Comparison of ENCODE assay signal across 1 cellular context in the genomic region with DNA sequence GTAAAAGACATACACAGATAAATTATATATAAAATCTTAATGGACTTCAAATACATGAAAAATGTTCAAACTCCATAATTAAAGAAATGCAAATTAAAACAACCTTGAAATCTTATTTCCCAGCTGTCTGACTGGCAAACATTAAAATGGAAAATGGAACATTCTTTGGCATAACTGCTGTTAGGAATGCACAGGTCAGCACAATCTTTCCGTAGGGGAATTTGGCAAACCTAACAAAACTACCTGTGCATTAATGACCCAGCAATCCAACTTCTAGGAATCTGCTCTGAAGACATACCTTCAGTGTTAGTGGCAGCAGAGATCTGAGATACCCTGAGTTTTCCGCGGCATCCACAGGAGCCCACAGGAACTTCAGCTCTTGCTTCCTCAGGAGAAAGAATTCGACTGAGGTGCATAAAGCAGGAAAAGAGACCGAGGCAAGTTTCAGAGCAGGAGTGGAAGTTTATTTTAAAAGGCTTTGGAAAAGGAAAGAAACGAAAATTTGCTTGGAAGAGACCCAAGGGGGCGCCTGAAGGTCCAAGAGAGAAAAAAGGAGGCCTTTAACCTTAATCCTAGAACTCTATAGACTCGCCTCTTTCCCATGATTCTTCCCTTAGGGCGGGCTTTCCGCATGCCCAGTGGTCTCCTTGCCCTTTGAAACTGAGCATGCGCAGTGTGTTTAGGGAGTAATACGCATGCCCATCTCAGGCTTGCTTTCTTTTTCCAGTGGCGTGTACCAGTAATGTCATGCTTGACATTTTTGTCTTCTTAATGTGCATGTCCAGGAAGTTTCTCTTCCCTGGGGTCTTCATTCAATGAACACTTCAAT.
TF ChIP-seq lines count a peak whose summit lies in the region.

No MANE protein-coding gene starts in this region.

TF ChIP-seq in K562, 482 proteins besides CTCF, POLR2A, EP300 and RAD21 (continued from another document):
- TF ChIP-seq, protein P1, sequence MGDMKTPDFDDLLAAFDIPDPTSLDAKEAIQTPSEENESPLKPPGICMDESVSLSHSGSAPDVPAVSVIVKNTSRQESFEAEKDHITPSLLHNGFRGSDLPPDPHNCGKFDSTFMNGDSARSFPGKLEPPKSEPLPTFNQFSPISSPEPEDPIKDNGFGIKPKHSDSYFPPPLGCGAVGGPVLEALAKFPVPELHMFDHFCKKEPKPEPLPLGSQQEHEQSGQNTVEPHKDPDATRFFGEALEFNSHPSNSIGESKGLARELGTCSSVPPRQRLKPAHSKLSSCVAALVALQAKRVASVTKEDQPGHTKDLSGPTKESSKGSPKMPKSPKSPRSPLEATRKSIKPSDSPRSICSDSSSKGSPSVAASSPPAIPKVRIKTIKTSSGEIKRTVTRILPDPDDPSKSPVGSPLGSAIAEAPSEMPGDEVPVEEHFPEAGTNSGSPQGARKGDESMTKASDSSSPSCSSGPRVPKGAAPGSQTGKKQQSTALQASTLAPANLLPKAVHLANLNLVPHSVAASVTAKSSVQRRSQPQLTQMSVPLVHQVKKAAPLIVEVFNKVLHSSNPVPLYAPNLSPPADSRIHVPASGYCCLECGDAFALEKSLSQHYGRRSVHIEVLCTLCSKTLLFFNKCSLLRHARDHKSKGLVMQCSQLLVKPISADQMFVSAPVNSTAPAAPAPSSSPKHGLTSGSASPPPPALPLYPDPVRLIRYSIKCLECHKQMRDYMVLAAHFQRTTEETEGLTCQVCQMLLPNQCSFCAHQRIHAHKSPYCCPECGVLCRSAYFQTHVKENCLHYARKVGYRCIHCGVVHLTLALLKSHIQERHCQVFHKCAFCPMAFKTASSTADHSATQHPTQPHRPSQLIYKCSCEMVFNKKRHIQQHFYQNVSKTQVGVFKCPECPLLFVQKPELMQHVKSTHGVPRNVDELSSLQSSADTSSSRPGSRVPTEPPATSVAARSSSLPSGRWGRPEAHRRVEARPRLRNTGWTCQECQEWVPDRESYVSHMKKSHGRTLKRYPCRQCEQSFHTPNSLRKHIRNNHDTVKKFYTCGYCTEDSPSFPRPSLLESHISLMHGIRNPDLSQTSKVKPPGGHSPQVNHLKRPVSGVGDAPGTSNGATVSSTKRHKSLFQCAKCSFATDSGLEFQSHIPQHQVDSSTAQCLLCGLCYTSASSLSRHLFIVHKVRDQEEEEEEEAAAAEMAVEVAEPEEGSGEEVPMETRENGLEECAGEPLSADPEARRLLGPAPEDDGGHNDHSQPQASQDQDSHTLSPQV (IDR thresholded peaks at IDR 0.05) = 0 out of 2 replicates have a peak, but pooled peaks have one; percentile 43
- TF ChIP-seq TEAD4 (IDR thresholded peaks at IDR 0.05; ENCODE audit: low read length) = 0 out of 2 replicates have a peak, but pooled peaks have one; percentile 10
- TF ChIP-seq TEAD4 (CRISPR knock-in tag; IDR thresholded peaks at IDR 0.05; ENCODE audit: borderline replicate concordance) = no peak
- TF ChIP-seq, protein P2, sequence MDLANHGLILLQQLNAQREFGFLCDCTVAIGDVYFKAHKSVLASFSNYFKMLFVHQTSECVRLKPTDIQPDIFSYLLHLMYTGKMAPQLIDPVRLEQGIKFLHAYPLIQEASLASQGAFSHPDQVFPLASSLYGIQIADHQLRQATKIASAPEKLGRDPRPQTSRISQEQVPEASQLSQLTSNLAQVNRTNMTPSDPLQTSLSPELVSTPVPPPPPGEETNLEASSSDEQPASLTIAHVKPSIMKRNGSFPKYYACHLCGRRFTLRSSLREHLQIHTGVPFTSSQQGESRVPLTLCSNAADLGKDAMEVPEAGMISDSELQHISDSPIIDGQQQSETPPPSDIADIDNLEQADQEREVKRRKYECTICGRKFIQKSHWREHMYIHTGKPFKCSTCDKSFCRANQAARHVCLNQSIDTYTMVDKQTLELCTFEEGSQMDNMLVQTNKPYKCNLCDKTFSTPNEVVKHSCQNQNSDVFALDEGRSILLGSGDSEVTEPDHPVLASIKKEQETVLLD (IDR thresholded peaks at IDR 0.05) = peak; percentile 83
- TF ChIP-seq, protein P3, sequence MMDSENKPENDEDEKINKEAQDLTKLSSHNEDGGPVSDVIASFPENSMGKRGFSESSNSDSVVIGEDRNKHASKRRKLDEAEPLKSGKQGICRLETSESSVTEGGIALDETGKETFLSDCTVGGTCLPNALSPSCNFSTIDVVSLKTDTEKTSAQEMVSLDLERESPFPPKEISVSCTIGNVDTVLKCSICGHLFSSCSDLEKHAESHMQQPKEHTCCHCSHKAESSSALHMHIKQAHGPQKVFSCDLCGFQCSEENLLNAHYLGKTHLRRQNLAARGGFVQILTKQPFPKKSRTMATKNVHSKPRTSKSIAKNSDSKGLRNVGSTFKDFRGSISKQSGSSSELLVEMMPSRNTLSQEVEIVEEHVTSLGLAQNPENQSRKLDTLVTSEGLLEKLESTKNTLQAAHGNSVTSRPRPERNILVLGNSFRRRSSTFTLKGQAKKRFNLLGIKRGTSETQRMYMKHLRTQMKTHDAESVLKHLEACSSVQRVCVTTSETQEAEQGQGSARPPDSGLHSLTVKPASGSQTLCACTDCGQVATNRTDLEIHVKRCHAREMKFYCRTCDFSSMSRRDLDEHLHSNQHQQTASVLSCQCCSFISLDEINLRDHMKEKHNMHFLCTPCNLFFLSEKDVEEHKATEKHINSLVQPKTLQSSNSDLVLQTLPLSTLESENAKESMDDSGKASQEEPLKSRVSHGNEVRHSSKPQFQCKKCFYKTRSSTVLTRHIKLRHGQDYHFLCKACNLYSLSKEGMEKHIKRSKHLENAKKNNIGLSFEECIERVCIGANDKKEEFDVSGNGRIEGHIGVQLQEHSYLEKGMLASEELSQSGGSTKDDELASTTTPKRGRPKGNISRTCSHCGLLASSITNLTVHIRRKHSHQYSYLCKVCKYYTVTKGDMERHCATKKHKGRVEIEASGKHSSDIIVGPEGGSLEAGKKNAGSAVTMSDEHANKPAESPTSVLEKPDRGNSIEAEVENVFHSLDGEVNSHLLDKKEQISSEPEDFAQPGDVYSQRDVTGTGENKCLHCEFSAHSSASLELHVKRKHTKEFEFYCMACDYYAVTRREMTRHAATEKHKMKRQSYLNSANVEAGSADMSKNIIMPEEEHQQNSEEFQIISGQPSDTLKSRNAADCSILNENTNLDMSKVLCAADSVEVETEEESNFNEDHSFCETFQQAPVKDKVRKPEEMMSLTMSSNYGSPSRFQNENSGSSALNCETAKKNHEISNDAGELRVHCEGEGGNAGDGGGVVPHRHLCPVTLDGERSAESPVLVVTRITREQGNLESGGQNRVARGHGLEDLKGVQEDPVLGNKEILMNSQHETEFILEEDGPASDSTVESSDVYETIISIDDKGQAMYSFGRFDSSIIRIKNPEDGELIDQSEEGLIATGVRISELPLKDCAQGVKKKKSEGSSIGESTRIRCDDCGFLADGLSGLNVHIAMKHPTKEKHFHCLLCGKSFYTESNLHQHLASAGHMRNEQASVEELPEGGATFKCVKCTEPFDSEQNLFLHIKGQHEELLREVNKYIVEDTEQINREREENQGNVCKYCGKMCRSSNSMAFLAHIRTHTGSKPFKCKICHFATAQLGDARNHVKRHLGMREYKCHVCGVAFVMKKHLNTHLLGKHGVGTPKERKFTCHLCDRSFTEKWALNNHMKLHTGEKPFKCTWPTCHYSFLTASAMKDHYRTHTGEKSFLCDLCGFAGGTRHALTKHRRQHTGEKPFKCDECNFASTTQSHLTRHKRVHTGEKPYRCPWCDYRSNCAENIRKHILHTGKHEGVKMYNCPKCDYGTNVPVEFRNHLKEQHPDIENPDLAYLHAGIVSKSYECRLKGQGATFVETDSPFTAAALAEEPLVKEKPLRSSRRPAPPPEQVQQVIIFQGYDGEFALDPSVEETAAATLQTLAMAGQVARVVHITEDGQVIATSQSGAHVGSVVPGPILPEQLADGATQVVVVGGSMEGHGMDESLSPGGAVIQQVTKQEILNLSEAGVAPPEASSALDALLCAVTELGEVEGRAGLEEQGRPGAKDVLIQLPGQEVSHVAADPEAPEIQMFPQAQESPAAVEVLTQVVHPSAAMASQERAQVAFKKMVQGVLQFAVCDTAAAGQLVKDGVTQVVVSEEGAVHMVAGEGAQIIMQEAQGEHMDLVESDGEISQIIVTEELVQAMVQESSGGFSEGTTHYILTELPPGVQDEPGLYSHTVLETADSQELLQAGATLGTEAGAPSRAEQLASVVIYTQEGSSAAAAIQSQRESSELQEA (IDR thresholded peaks at IDR 0.05; ENCODE audit: low read depth) = no peak
- TF ChIP-seq POLR2H (tag; IDR thresholded peaks at IDR 0.05; ENCODE audit: low read depth) = peak; percentile 44; the same call in 1 of the 2 replicates
- peak; percentile 73 for TF ChIP-seq MAFG (tag; conservative IDR thresholded peaks at IDR 0.05)
- TF ChIP-seq, protein P4, sequence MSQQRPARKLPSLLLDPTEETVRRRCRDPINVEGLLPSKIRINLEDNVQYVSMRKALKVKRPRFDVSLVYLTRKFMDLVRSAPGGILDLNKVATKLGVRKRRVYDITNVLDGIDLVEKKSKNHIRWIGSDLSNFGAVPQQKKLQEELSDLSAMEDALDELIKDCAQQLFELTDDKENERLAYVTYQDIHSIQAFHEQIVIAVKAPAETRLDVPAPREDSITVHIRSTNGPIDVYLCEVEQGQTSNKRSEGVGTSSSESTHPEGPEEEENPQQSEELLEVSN (IDR thresholded peaks at IDR 0.05; ENCODE audit: borderline replicate concordance in 1 of 2, extremely low read depth in 1 of 2, insufficient read depth in 1 of 2, insufficient read length in 1 of 2, low read depth in 1 of 2, low read length in 1 of 2, poor library complexity in 1 of 2, severe bottlenecking in 1 of 2) = peak in 1 of 2 experiments; percentile 78
- TF ChIP-seq HNRNPLL (IDR thresholded peaks at IDR 0.05; ENCODE audit: low read depth, low read length, poor library complexity, severe bottlenecking) = peak; percentile 20
- TF ChIP-seq NONO (IDR thresholded peaks at IDR 0.05; ENCODE audit: low read depth in 2 of 2, low read length in 1 of 2) = no peak
- TF ChIP-seq ASH1L (IDR thresholded peaks at IDR 0.05; ENCODE audit: borderline replicate concordance, low read depth, partially characterized antibody) = no peak
- TF ChIP-seq ZNF766 (CRISPR knock-in tag; conservative IDR thresholded peaks at IDR 0.05) = 0 out of 2 replicates have a peak, but pooled peaks have one; percentile 36
